In the genomic region with DNA sequence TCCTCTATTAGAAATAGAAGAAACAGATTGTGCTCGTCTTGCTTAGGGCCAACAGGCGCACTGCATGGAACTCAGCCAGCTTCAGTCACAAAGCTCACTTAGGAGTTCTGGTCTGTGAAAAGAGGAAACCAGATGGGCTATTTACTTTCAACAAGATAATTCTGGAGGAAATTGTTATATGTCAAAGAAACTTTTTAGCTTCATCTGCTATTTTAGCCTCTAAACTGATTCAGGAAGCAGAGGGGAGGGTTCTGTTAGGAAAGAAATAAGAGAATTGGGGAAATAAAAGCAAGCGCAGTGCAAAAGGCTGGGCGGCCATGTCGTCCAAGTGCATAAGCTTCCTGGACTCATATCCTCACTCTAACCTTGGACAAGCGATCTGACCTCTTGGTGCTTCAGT, we compare ENCODE assay signal across 10 cellular contexts. TPM values are rescaled to one million over a fixed set of nuclear protein-coding genes. Genes with fewer than 3 reads are reported as not detected.
DNase-seq lines count a peak whose midpoint lies in the region; ATAC-seq, FAIRE-seq and TF ChIP-seq lines count a peak whose summit lies in the region.
"Had no signal": no experiment of that assay in that cellular context is flagged by ENCODE, and none has a peak within 500 bp of the region (broad histone marks: within the 10 kb centered on the region; RNA-seq: fewer than 3 reads in every experiment).

No MANE protein-coding gene starts in this region.

- intact Hi-C loops in left colon (cut with DNase I, micrococcal nuclease) (no loop called here), spleen (cut with DNase I; ENCODE audit: low total_unique reads) (no loop called here)

- no peak for TF ChIP-seq POLR2A in spleen (IDR thresholded peaks at IDR 0.05)
- no peak for TF ChIP-seq POLR2A in GM12891 (IDR thresholded peaks at IDR 0.05; ENCODE audit: low read depth, low read length)

- H3K4me3 ChIP-seq in cardiac fibroblast (replicated peaks in 1 of 2; ENCODE audit: low read depth in 2 of 2, low read length in 2 of 2) (no peak overlapping the region), spleen (peak overlapping the region in 2 of 8 donors; percentile 10 to 46)

- H3K9me3 ChIP-seq in spleen = no peaks in the 10 kb centered on the region

- ATAC-seq in left colon (no peak), GM21390 (IDR thresholded peaks at IDR 0.05; ENCODE audit: unreplicated experiment) (no peak), GM18867 (IDR thresholded peaks at IDR 0.05; ENCODE audit: unreplicated experiment) (no peak)
- ATAC-seq: foreskin keratinocyte had no signal

- peaks cover 0 to 17% (median 7%) of the 10 kb centered on the region in 6 donors for H3K4me1 ChIP-seq in spleen
- H3K4me1 ChIP-seq: foreskin keratinocyte had no signal

- FAIRE-seq in GM12891 (lab: Jason Lieb, UNC) = no peak

- WGBS in spleen, 5 donors = 10 to 14% (median 11%) methylated on average over 6 of the region's 6 CpGs

- H3K27me3 ChIP-seq in spleen (replicated peaks in 1 of 7) = no peaks in the 10 kb centered on the region
- H3K27me3 ChIP-seq: foreskin keratinocyte had no signal

- TF ChIP-seq CTCF in cardiac fibroblast (IDR thresholded peaks at IDR 0.05; ENCODE audit: low read depth, low read length) (no peak), spleen (IDR thresholded peaks at IDR 0.05 in 8 of 11, conservative IDR thresholded peaks at IDR 0.05 in 3 of 11) (no peak), GM10266 (IDR thresholded peaks at IDR 0.05; ENCODE audit: control insufficient read depth, insufficient read depth, low read depth, missing control alignments) (no peak)

- H3K36me3 ChIP-seq in spleen = no peaks in the 10 kb centered on the region

- peak; percentile 44 for DNase-seq in NCI-H1092 treated with DMSO at 0.1 percent for 48 hours (lab: John Stamatoyannopoulos, UW)
- DNase-seq in cardiac fibroblast (ENCODE audit: low read depth in 2 of 2) = peak; percentile 5 to 59
- peak; percentile 33 to 35 for DNase-seq in left colon
- DNase-seq in spleen = no peak
- DNase-seq in GM10266 (ENCODE audit: extremely low spot score) = no peak
- no peak for DNase-seq in GM12891 (ENCODE audit: insufficient read length, low spot score)
- DNase-seq: foreskin keratinocyte, H9 had no signal

- peak overlapping the region in 7 of 8 donors; percentile 55 to 75 (median 63) for H3K27ac ChIP-seq in spleen
- H3K27ac ChIP-seq: foreskin keratinocyte had no signal

TF ChIP-seq in GM12891, 5 proteins besides CTCF, POLR2A, EP300 and RAD21:
- TF ChIP-seq POLR2AphosphoS5 (IDR thresholded peaks at IDR 0.05; ENCODE audit: low read depth, low read length) = no peak
- TF ChIP-seq POU2F2 (IDR thresholded peaks at IDR 0.05; ENCODE audit: low read depth, low read length) = no peak
- TF ChIP-seq SPI1 (IDR thresholded peaks at IDR 0.05; ENCODE audit: low read depth, low read length) = no peak
- TF ChIP-seq PAX5 (IDR thresholded peaks at IDR 0.05; ENCODE audit: insufficient read depth, low read length, severe bottlenecking) = no peak
- no peak for TF ChIP-seq TAF1 (IDR thresholded peaks at IDR 0.05; ENCODE audit: low read depth, low read length)

RNA-seq across cellular contexts. Expression of a gene that starts 21.3 kb away (rescaled TPM):
- total RNA-seq in left colon (1 to 10 TPM; 5.4 to 5.5 TPM), spleen (10 to 100 TPM in 4 of 7 donors, 1 to 10 TPM in 3; 5.6 to 14.1 (median 10.2) TPM)
- polyA plus RNA-seq in spleen = under 1 TPM; 0.23 to 0.54 (median 0.28) TPM
- polyA plus RNA-seq in GM12891 (2012; ENCODE audit: low read depth, missing spikeins) = 0.01 TPM

RNA-seq across cellular contexts. Expression of a gene that starts 21.5 kb away (rescaled TPM):
- 1 to 10 TPM in 1 of 2 donors, under 1 TPM in 1; 0.70 to 1.3 TPM for total RNA-seq in left colon
- 1 to 10 TPM in 3 of 7 donors, not detected in 4; 1.0 to 2.0 (median 1.1) TPM for total RNA-seq in spleen
- polyA plus RNA-seq in spleen = under 1 TPM in 2 of 3 donors, not detected in 1; 0.32 to 0.42 TPM
- polyA plus RNA-seq in GM12891 (2012; ENCODE audit: low read depth, missing spikeins) = not detected
- total RNA-seq: foreskin keratinocyte had no signal
- polyA plus RNA-seq: foreskin keratinocyte had no signal

Comparison
In these comparisons a context has a peak if more than half of its experiments do, and no peak if none do; other contexts are left out.
1. DNase-seq: peak in NCI-H1092 treated with DMSO at 0.1 percent for 48 hours (single experiment), cardiac fibroblast (2 of 2) and left colon (2 of 2); none in spleen (single experiment), GM10266 (single experiment) and GM12891 (single experiment).